In genomic region chr9:99666571-99666970, GRCh38 we compare ENCODE assay signal across 23 cellular contexts.
A peak's percentile ranks its signal among the peaks of the same experiment; 100 is the strongest.
DNase-seq lines count a peak whose midpoint lies in the region; ATAC-seq, FAIRE-seq and TF ChIP-seq lines count a peak whose summit lies in the region.
"Had no signal": no experiment of that assay in that cellular context is flagged by ENCODE, and none has a peak within 500 bp of the region (broad histone marks: within the 10 kb centered on the region; RNA-seq: fewer than 3 reads in every experiment).

No MANE protein-coding gene starts in this region.

- H4K20me1 ChIP-seq in K562 (replicated peaks; ENCODE audit: control insufficient read depth, insufficient read depth, low read length), result no peaks in the 10 kb centered on the region
- H4K20me1 ChIP-seq: BLaER1 had no signal

- no peak overlapping the region for H3K9ac ChIP-seq in K562 (ENCODE audit: insufficient read depth in 1 of 2, low read depth in 2 of 2, low read length in 2 of 2)
- H3K9ac ChIP-seq: BLaER1 had no signal

- intact Hi-C loops in K562 (cut with micrococcal nuclease), result no loop called here
- intact Hi-C loops in natural killer cell (cut with micrococcal nuclease), result no loop called here

- POLR2A ChIA-PET in K562 (lab: Yijun Ruan, JAX), result no interaction called here

- CTCF ChIA-PET in K562 (lab: Yijun Ruan, JAX; ENCODE audit: low intra/inter-chr PET ratio), result no interaction called here

- TF ChIP-seq EP300 in K562 (IDR thresholded peaks at IDR 0.05; ENCODE audit: low read length), result no peak

- no peaks in the 10 kb centered on the region for H3K4me1 ChIP-seq in K562 (replicated peaks in 1 of 2; ENCODE audit: control insufficient read depth in 2 of 2, insufficient read depth in 2 of 2, low read length in 2 of 2)
- H3K4me1 ChIP-seq: A549, ascending aorta, suprapubic skin had no signal

- no peaks in the 10 kb centered on the region for H3K9me3 Mint-ChIP-seq in natural killer cell
- H3K9me3 Mint-ChIP-seq: activated naive CD4-positive, alpha-beta T cell treated with anti-CD3 and anti-CD28 coated beads for 36 hours had no signal

- H3K4me3 Mint-ChIP-seq in natural killer cell, result no peak overlapping the region
- H3K4me3 Mint-ChIP-seq: activated naive CD4-positive, alpha-beta T cell treated with anti-CD3 and anti-CD28 coated beads for 36 hours had no signal

- no peak for TF ChIP-seq RAD21 in K562 (CRISPR knock-in tag; conservative IDR thresholded peaks at IDR 0.05 in 1 of 2, IDR thresholded peaks at IDR 0.05 in 1 of 2)

- peak; percentile 12 for DNase-seq in NCI-H2029 (lab: John Stamatoyannopoulos, UW)
- DNase-seq in NCI-H2029 treated with DMSO at 0.1 percent for 48 hours (lab: John Stamatoyannopoulos, UW), result no peak
- peak; percentile 26 for DNase-seq in NCI-H748 (lab: John Stamatoyannopoulos, UW; ENCODE audit: unreplicated experiment)
- DNase-seq in K562 (ENCODE audit: extremely low read depth in 1 of 4, low spot score in 3 of 4), result no peak
- no peak for DNase-seq in natural killer cell
- DNase-seq in effector CD8-positive, alpha-beta T cell (lab: John Stamatoyannopoulos, UW), result no peak
- DNase-seq: activated CD4-positive, alpha-beta T cell treated with anti-CD3 and anti-CD28 coated beads, Interleukin-2, amount 50 U/mL, for 4 hours; activated naive CD4-positive, alpha-beta T cell treated with anti-CD3 and anti-CD28 coated beads for 36 hours; activated T-cell treated with anti-CD3 and anti-CD28 coated beads, Interleukin-2, amount 50 U/mL, for 1 hour; cortex of kidney; islet precursor cell; KBM-7; mammary epithelial cell; NCI-H1092 treated with DMSO at 0.1 percent for 48 hours; NCI-H226; right cardiac atrium; SHP77 had no signal

- no peak overlapping the region for H3K27ac Mint-ChIP-seq in natural killer cell
- H3K27ac Mint-ChIP-seq: activated naive CD4-positive, alpha-beta T cell treated with anti-CD3 and anti-CD28 coated beads for 36 hours had no signal

- peak; percentile 47 for ATAC-seq in GM19463 (IDR thresholded peaks at IDR 0.05; ENCODE audit: unreplicated experiment)
- ATAC-seq in K562, result no peak
- ATAC-seq in natural killer cell, result no peak
- no peak for ATAC-seq in GM18520 (IDR thresholded peaks at IDR 0.05; ENCODE audit: unreplicated experiment)
- ATAC-seq: A549, right cardiac atrium had no signal

- TF ChIP-seq POLR2A in K562 (conservative IDR thresholded peaks at IDR 0.05), result no peak

- no peaks in the 10 kb centered on the region for H3K9me1 ChIP-seq in K562 (ENCODE audit: control insufficient read depth, insufficient read depth, low read length)

- no peaks in the 10 kb centered on the region for H3K27me3 ChIP-seq in K562 (ENCODE audit: control insufficient read depth in 2 of 2, insufficient read depth in 2 of 2, low read length in 2 of 2)
- H3K27me3 ChIP-seq: ascending aorta, BLaER1, suprapubic skin had no signal

- FAIRE-seq in K562 (lab: Jason Lieb, UNC), result no peak
- FAIRE-seq: A549 had no signal

- peaks cover 5% of the 10 kb centered on the region in 2 donors for H3K4me1 Mint-ChIP-seq in natural killer cell

- no peaks in the 10 kb centered on the region for H3K36me3 Mint-ChIP-seq in natural killer cell

- no peak overlapping the region for H2AFZ ChIP-seq in K562 (ENCODE audit: low read depth, low read length)

- no peaks in the 10 kb centered on the region for H3K79me2 ChIP-seq in K562 (ENCODE audit: control insufficient read depth, insufficient read depth, low read length)

- H3K4me2 ChIP-seq in K562 (ENCODE audit: insufficient read depth, low read length), result no peak overlapping the region
- H3K4me2 ChIP-seq: A549, BLaER1 had no signal

- no peak overlapping the region for H3K27ac ChIP-seq in K562 (ENCODE audit: extremely low read depth, low read depth, low read length)
- H3K27ac ChIP-seq: A549, ascending aorta, BLaER1, suprapubic skin had no signal

- peaks cover 0 to 11% of the 10 kb centered on the region in 2 donors for H3K27me3 Mint-ChIP-seq in natural killer cell (ENCODE audit: low read depth in 2 of 2)

- no peak overlapping the region for H3K4me3 ChIP-seq in K562
- H3K4me3 ChIP-seq: A549, ascending aorta, BLaER1, suprapubic skin had no signal

- TF ChIP-seq CTCF in K562 (IDR thresholded peaks at IDR 0.05 in 2 of 3, conservative IDR thresholded peaks at IDR 0.05 in 1 of 3; ENCODE audit: insufficient read depth in 2 of 3, low read depth in 1 of 3, low read length in 3 of 3) (no peak), natural killer cell (IDR thresholded peaks at IDR 0.05) (no peak)

- no TSS peak for BruUV-seq in K562 (replicated peaks; lab: Mats Ljungman, UMichigan)

- in situ Hi-C loops in K562 (cut with MboI), result no loop called here

- H3K36me3 ChIP-seq in K562 (ENCODE audit: control insufficient read depth, insufficient read depth, low read length), result no peaks in the 10 kb centered on the region
- H3K36me3 ChIP-seq: ascending aorta, BLaER1, suprapubic skin had no signal

- no peaks in the 10 kb centered on the region for H3K9me3 ChIP-seq in K562 (replicated peaks; ENCODE audit: control insufficient read depth, insufficient read depth, low read depth, low read length)
- H3K9me3 ChIP-seq: A549, ascending aorta, BLaER1, suprapubic skin had no signal

TF ChIP-seq in K562, 482 proteins besides CTCF, POLR2A, EP300 and RAD21 (continues in another document):
- TF ChIP-seq ARNT (IDR thresholded peaks at IDR 0.05) (no peak), ZBTB11 (CRISPR knock-in tag; IDR thresholded peaks at IDR 0.05) (no peak), PCBP1 (IDR thresholded peaks at IDR 0.05; ENCODE audit: low read depth, low read length, poor library complexity, severe bottlenecking) (no peak), ZNF133 (CRISPR knock-in tag; IDR thresholded peaks at IDR 0.05) (no peak), TAF7 (tag; IDR thresholded peaks at IDR 0.05) (no peak), ZSCAN32 (CRISPR knock-in tag; IDR thresholded peaks at IDR 0.05) (no peak), SIN3A (IDR thresholded peaks at IDR 0.05; ENCODE audit: borderline replicate concordance in 2 of 2, control insufficient read depth in 1 of 2, low read depth in 2 of 2, low read length in 2 of 2) (no peak), ZBTB49 (CRISPR knock-in tag; IDR thresholded peaks at IDR 0.05; ENCODE audit: borderline replicate concordance) (no peak), HIVEP1 (CRISPR knock-in tag; IDR thresholded peaks at IDR 0.05) (no peak), NFIC (IDR thresholded peaks at IDR 0.05) (peak; percentile 83)
- TF ChIP-seq, protein P1, sequence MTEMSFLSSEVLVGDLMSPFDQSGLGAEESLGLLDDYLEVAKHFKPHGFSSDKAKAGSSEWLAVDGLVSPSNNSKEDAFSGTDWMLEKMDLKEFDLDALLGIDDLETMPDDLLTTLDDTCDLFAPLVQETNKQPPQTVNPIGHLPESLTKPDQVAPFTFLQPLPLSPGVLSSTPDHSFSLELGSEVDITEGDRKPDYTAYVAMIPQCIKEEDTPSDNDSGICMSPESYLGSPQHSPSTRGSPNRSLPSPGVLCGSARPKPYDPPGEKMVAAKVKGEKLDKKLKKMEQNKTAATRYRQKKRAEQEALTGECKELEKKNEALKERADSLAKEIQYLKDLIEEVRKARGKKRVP (CRISPR knock-in tag; IDR thresholded peaks at IDR 0.05), result no peak

Comparison
In these comparisons a context has a peak if more than half of its experiments do, and no peak if none do; other contexts are left out.
1. DNase-seq: peak in NCI-H2029 (single experiment) and NCI-H748 (single experiment); none in NCI-H2029 treated with DMSO at 0.1 percent for 48 hours (single experiment), K562 (0 of 4), natural killer cell (single experiment) and effector CD8-positive, alpha-beta T cell (single experiment).